1 cellular context compared by ENCODE assay signal in genomic region chr1:203025721-203026665, GRCh38.
TF ChIP-seq lines count a peak whose summit lies in the region.

TSS of gene PPFIA4 (plus strand) at chr1:203026491. CDS start at chr1:203039009, 12,518 bp downstream.

TF ChIP-seq in GM12878, 131 proteins besides CTCF, POLR2A, EP300 and RAD21 (continued from another document and continues in another):
- TF ChIP-seq SKIL (IDR thresholded peaks at IDR 0.05; ENCODE audit: low read depth, poor library complexity, severe bottlenecking) (peak; percentile 21), MTA3 (IDR thresholded peaks at IDR 0.05; ENCODE audit: borderline replicate concordance, low read length) (peak; percentile 46; the same call in 1 of the 2 replicates), SREBF2 (IDR thresholded peaks at IDR 0.05; ENCODE audit: low read length) (no peak), MLLT1 (IDR thresholded peaks at IDR 0.05) (peak; percentile 100), PAX5 (IDR thresholded peaks at IDR 0.05; ENCODE audit: borderline replicate concordance, low read depth, low read length) (0 out of 2 replicates have a peak, but pooled peaks have one; percentile 41), E2F4 (IDR thresholded peaks at IDR 0.05; ENCODE audit: low read depth, low read length) (no peak), TCF3 (IDR thresholded peaks at IDR 0.05; ENCODE audit: borderline replicate concordance, insufficient read depth, low read depth, low read length) (no peak), SIN3A (IDR thresholded peaks at IDR 0.05; ENCODE audit: low read depth, low read length) (no peak), ATF3 (IDR thresholded peaks at IDR 0.05; ENCODE audit: borderline replicate concordance, extremely low read depth, low read depth, low read length) (peak; percentile 60; the same call in 1 of the 2 replicates), ZNF207 (IDR thresholded peaks at IDR 0.05; ENCODE audit: borderline replicate concordance) (no peak), TCF12 (IDR thresholded peaks at IDR 0.05; ENCODE audit: low read depth, low read length) (no peak), MAX (IDR thresholded peaks at IDR 0.05; ENCODE audit: low read depth, low read length) (peak; percentile 93), BRCA1 (IDR thresholded peaks at IDR 0.05; ENCODE audit: low read depth, low read length) (no peak), IRF5 (IDR thresholded peaks at IDR 0.05; ENCODE audit: borderline replicate concordance) (no peak), WRNIP1 (IDR thresholded peaks at IDR 0.05; ENCODE audit: borderline replicate concordance, low read depth, low read length) (no peak), CEBPB (IDR thresholded peaks at IDR 0.05; ENCODE audit: borderline replicate concordance in 1 of 2, low read depth in 2 of 2, low read length in 2 of 2) (no peak), MTA2 (IDR thresholded peaks at IDR 0.05; ENCODE audit: low read depth) (no peak), BCL11A (IDR thresholded peaks at IDR 0.05; ENCODE audit: low read depth, low read length) (no peak), ZBTB4 (CRISPR knock-in tag; IDR thresholded peaks at IDR 0.05) (0 out of 2 replicates have a peak, but pooled peaks have one; percentile 2), PBX3 (IDR thresholded peaks at IDR 0.05; ENCODE audit: insufficient replicate concordance, low read depth, low read length) (no peak), ZNF592 (IDR thresholded peaks at IDR 0.05) (0 out of 2 replicates have a peak, but pooled peaks have one; percentile 39), FOXM1 (IDR thresholded peaks at IDR 0.05; ENCODE audit: low read depth, low read length) (no peak), ETV6 (conservative IDR thresholded peaks at IDR 0.05 in 1 of 2, IDR thresholded peaks at IDR 0.05 in 1 of 2; ENCODE audit: borderline replicate concordance in 1 of 2, low read depth in 1 of 2) (no peak), RBBP5 (conservative IDR thresholded peaks at IDR 0.05) (no peak), ASH2L (IDR thresholded peaks at IDR 0.05; ENCODE audit: borderline replicate concordance, low read depth) (no peak), NR2C2 (IDR thresholded peaks at IDR 0.05; ENCODE audit: borderline replicate concordance, control insufficient read depth, insufficient read length, low read depth) (no peak), IRF4 (IDR thresholded peaks at IDR 0.05; ENCODE audit: low read depth, low read length) (no peak), RELB (IDR thresholded peaks at IDR 0.05; ENCODE audit: low read depth) (0 out of 2 replicates have a peak, but pooled peaks have one; percentile 28), RELA (IDR thresholded peaks at IDR 0.05; ENCODE audit: borderline replicate concordance, partially characterized antibody) (peak; percentile 36), ATF7 (IDR thresholded peaks at IDR 0.05; ENCODE audit: low read depth) (no peak), TARDBP (IDR thresholded peaks at IDR 0.05; ENCODE audit: borderline replicate concordance) (no peak), NFYA (IDR thresholded peaks at IDR 0.05; ENCODE audit: borderline replicate concordance, low read depth, low read length) (no peak), SIX5 (IDR thresholded peaks at IDR 0.05; ENCODE audit: low read depth, low read length, severe bottlenecking) (no peak), POLR2AphosphoS2 (IDR thresholded peaks at IDR 0.05; ENCODE audit: low read depth, low read length) (0 out of 2 replicates have a peak, but pooled peaks have one; percentile 58), NR2C1 (IDR thresholded peaks at IDR 0.05) (no peak), ZNF384 (IDR thresholded peaks at IDR 0.05; ENCODE audit: borderline replicate concordance, low read depth, low read length) (no peak), PML (IDR thresholded peaks at IDR 0.05; ENCODE audit: low read length) (no peak), HDAC6 (IDR thresholded peaks at IDR 0.05; ENCODE audit: unreplicated experiment) (no peak), PAX8 (IDR thresholded peaks at IDR 0.05) (no peak), YY1 (IDR thresholded peaks at IDR 0.05; ENCODE audit: low read depth, low read length) (peak; percentile 98), SMC3 (IDR thresholded peaks at IDR 0.05; ENCODE audit: borderline replicate concordance, low read length) (no peak), RAD51 (IDR thresholded peaks at IDR 0.05) (peak; percentile 86), KAT2A (conservative IDR thresholded peaks at IDR 0.05; ENCODE audit: control insufficient read depth, low read depth, low read length) (no peak), PKNOX1 (IDR thresholded peaks at IDR 0.05) (no peak), SMAD5 (IDR thresholded peaks at IDR 0.05; ENCODE audit: low read depth) (no peak)
